In genomic region chr2:2184549-2185249, GRCh38 we compare ENCODE assay signal across 1 cellular context.
TF ChIP-seq lines count a peak whose summit lies in the region.

No MANE protein-coding gene starts in this region.

TF ChIP-seq in GM23338, 12 proteins besides CTCF, POLR2A, EP300 and RAD21:
- TF ChIP-seq ETS1 (IDR thresholded peaks at IDR 0.05) = no peak
